In the genomic region with DNA sequence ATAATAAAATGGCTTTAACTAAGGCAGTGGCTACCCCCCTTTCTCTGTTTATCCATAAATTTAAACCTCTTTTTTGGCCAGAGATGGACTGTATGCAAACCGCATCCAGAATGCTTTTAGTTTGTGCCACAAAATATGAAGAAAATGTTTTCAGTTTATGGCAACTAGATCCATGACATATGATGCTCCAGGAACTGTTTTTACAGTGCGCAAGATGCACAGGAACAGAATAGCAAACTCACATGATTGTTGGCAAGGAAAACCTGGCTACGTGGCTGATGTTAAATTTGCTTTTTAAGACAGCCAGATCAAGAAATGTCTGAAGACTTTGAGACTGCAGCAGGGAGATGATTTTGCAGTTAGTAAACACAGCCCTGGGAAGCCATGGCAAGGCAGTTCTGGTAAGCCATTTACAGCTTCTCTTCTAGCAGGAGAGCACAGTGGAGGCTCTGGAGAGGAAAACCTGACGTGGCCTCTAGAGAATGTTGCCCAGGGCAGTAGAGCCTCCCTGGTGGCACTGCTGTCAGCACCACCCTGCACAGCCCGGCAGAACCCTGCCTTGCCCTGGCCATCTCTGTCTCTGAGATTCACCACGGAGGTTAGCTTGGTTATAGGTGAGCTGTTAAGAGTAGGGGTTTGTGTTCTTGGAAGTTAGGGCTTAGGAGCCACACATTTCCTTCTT, we compare ENCODE assay signal across 8 cellular contexts.
A peak's percentile ranks its signal among the peaks of the same experiment; 100 is the strongest.
DNase-seq lines count a peak whose midpoint lies in the region; ATAC-seq and TF ChIP-seq lines count a peak whose summit lies in the region.

No MANE protein-coding gene starts in this region.

- H3K27me3 Mint-ChIP-seq in H9 (ENCODE audit: low read depth): no peaks in the 10 kb centered on the region

- H2AK5ac ChIP-seq in H9 (ENCODE audit: insufficient read length, low read length): no peak overlapping the region

- H3K4me2 ChIP-seq in MM.1S (ENCODE audit: low read depth, low read length) (peak overlapping the region; percentile 51), H9 (ENCODE audit: insufficient read depth, insufficient read length, low read length) (no peak overlapping the region)

- H3K4me1 Mint-ChIP-seq in H9: peaks cover 7 to 10% of the 10 kb centered on the region in 2 experiments

- no peaks in the 10 kb centered on the region for H3K9me3 Mint-ChIP-seq in H9

- H3K27ac ChIP-seq in ACC112 (ENCODE audit: low read depth, low read length) (peak overlapping the region; percentile 22; the same call in 1 of the 2 replicates), MM.1S (ENCODE audit: low read length) (peak overlapping the region; percentile 12; the same call in 1 of the 2 replicates), ascending aorta (peak overlapping the region; percentile 32 to 56), transverse colon (peak overlapping the region; percentile 27 to 67 (median 46)), H9 (ENCODE audit: insufficient read length, low read depth, low read length) (no peak overlapping the region)

- no peak overlapping the region for H4K91ac ChIP-seq in H9 (ENCODE audit: insufficient read length, low read depth, low read length)

- H3K9ac ChIP-seq in MM.1S (ENCODE audit: low read length) (peak overlapping the region; percentile 34; the same call in 1 of the 2 replicates), H9 (ENCODE audit: extremely low read depth, insufficient read length, low read length) (no peak overlapping the region)

- H3T11ph ChIP-seq in H9 (ENCODE audit: low read length): no peak overlapping the region

- no peaks in the 10 kb centered on the region for H3K79me2 ChIP-seq in ACC112 (ENCODE audit: control insufficient read depth, insufficient read depth, low read length, unreplicated experiment)
- H3K79me2 ChIP-seq in MM.1S (ENCODE audit: low read length): peaks cover 51% of the 10 kb centered on the region
- no peaks in the 10 kb centered on the region for H3K79me2 ChIP-seq in H9 (ENCODE audit: insufficient read depth, low read length)

- H3K4me1 ChIP-seq in ACC112 (ENCODE audit: control insufficient read depth, insufficient read depth, low read length, unreplicated experiment): peaks cover 4% of the 10 kb centered on the region
- H3K4me1 ChIP-seq in MM.1S (ENCODE audit: low read length): peaks cover 7% of the 10 kb centered on the region
- peaks cover 5 to 14% of the 10 kb centered on the region in 2 donors for H3K4me1 ChIP-seq in ascending aorta
- peaks cover 0 to 26% (median 11%) of the 10 kb centered on the region in 4 donors for H3K4me1 ChIP-seq in transverse colon
- H3K4me1 ChIP-seq in H9 (ENCODE audit: insufficient read depth, low read length): no peaks in the 10 kb centered on the region

- H2BK20ac ChIP-seq in H9 (ENCODE audit: low read depth, low read length, poor library complexity, severe bottlenecking): no peak overlapping the region

- H2BK5ac ChIP-seq in H9 (ENCODE audit: insufficient read length, low read length): no peak overlapping the region

- H3K9me2 ChIP-seq in MM.1S (replicated peaks; ENCODE audit: insufficient read depth, low read length): no peaks in the 10 kb centered on the region

- no peaks in the 10 kb centered on the region for H3K23me2 ChIP-seq in H9 (ENCODE audit: insufficient read length, low read depth, low read length, poor library complexity, severe bottlenecking)

- no peak overlapping the region for H2BK12ac ChIP-seq in H9 (ENCODE audit: insufficient read length, low read depth, low read length)

- no peak overlapping the region for H4K8ac ChIP-seq in H9 (replicated peaks; ENCODE audit: insufficient read length, low read depth, low read length)

- H3K4me3 ChIP-seq in ACC112 (ENCODE audit: low read depth, low read length) (peak overlapping the region; percentile 73), MM.1S (ENCODE audit: low read length) (peak overlapping the region; percentile 43), ascending aorta (peak overlapping the region; percentile 44 to 51), transverse colon (peak overlapping the region in 3 of 4 donors; percentile 2 to 31 (median 2))

- no peak overlapping the region for H3K18ac ChIP-seq in H9 (ENCODE audit: insufficient read length, low read depth, low read length)

- no peak for TF ChIP-seq EP300 in transverse colon (IDR thresholded peaks at IDR 0.05; ENCODE audit: low read depth)

- 27 to 55% methylated on average over 3 to 6 of the region's 6 CpGs for WGBS in transverse colon (ENCODE audit: low coverage in 1 of 2), 2 donors
- no CpG with 5 or more reads among the region's 6 CpGs for WGBS in H9 (ENCODE audit: extremely low coverage, insufficient read length, low lambda C conversion rate)

- ATAC-seq in left colon: peak; percentile 51

- no peak for TF ChIP-seq POLR2A in transverse colon (IDR thresholded peaks at IDR 0.05)

- no peak overlapping the region for H2BK120ac ChIP-seq in H9 (ENCODE audit: low read depth, low read length, poor library complexity, severe bottlenecking)

- H3K56ac ChIP-seq in H9 (ENCODE audit: insufficient read length, low read depth, low read length): no peak overlapping the region

- no peak overlapping the region for H3K23ac ChIP-seq in H9 (ENCODE audit: insufficient read length, low read depth, low read length)

- no peak overlapping the region for H3K4me3 Mint-ChIP-seq in H9

- H3K27me3 ChIP-seq in ACC112 (ENCODE audit: insufficient read depth, low read length) (no peaks in the 10 kb centered on the region), MM.1S (replicated peaks; ENCODE audit: insufficient read depth, low read length) (no peaks in the 10 kb centered on the region), ascending aorta (no peaks in the 10 kb centered on the region), transverse colon (no peaks in the 10 kb centered on the region), H9 (ENCODE audit: insufficient read depth, low read length) (no peaks in the 10 kb centered on the region)

- H3K9me3 ChIP-seq in MM.1S (replicated peaks; ENCODE audit: insufficient read depth, low read length) (no peaks in the 10 kb centered on the region), ascending aorta (no peaks in the 10 kb centered on the region), transverse colon (no peaks in the 10 kb centered on the region), H9 (ENCODE audit: control insufficient read depth, low read depth, low read length) (no peaks in the 10 kb centered on the region)

- peak overlapping the region; percentile 35 for H2AFZ ChIP-seq in ACC112 (ENCODE audit: low read length, unreplicated experiment)
- H2AFZ ChIP-seq in MM.1S (ENCODE audit: low read length): peak overlapping the region; percentile 12
- no peak overlapping the region for H2AFZ ChIP-seq in H9 (ENCODE audit: low read length)

- no peak overlapping the region; the same call in 1 of the 2 replicates for H3K14ac ChIP-seq in H9 (ENCODE audit: insufficient read depth, low read length)

- H3K4ac ChIP-seq in H9 (ENCODE audit: low read depth, low read length): no peak overlapping the region

- H3K36me3 Mint-ChIP-seq in H9 (ENCODE audit: insufficient read depth in 1 of 3, low read depth in 3 of 3): no peaks in the 10 kb centered on the region; a peak in 1 of 7 replicates

- peak; percentile 48 for DNase-seq in MM.1S
- no peak for DNase-seq in ascending aorta (ENCODE audit: low spot score in 2 of 2)
- peak in 1 of 2 donors; percentile 11 for DNase-seq in left colon
- DNase-seq in transverse colon: peak; percentile 12
- DNase-seq in SK-N-DZ (ENCODE audit: low spot score): no peak
- no peak for DNase-seq in mesenteric fat pad (ENCODE audit: low spot score)
- DNase-seq in H9: no peak

- H4K20me1 ChIP-seq in MM.1S (ENCODE audit: insufficient read depth, low read length) (no peaks in the 10 kb centered on the region), H9 (ENCODE audit: control insufficient read depth, insufficient read depth, insufficient read length) (no peaks in the 10 kb centered on the region)

- no peaks in the 10 kb centered on the region for H3K79me1 ChIP-seq in H9 (ENCODE audit: insufficient read depth, low read depth, low read length, poor library complexity, severe bottlenecking)

- no peak overlapping the region for H3K27ac Mint-ChIP-seq in H9

- in situ Hi-C loops in transverse colon (cut with MboI; ENCODE audit: low pct_ligation_motif_present in 1 of 4, low pct_unique_long_range_greater_than_20kb in 1 of 4, low sequenced_read_pairs in 3 of 4): no loop called here

- no peaks in the 10 kb centered on the region for H3F3A ChIP-seq in MM.1S (ENCODE audit: insufficient read depth, low read length)

- no peaks in the 10 kb centered on the region for H3K36me3 ChIP-seq in ACC112 (ENCODE audit: insufficient read depth, low read length)
- H3K36me3 ChIP-seq in MM.1S (replicated peaks; ENCODE audit: insufficient read depth, low read length): no peaks in the 10 kb centered on the region
- no peaks in the 10 kb centered on the region for H3K36me3 ChIP-seq in ascending aorta
- no peaks in the 10 kb centered on the region for H3K36me3 ChIP-seq in transverse colon

- no peak overlapping the region for H2BK15ac ChIP-seq in H9 (ENCODE audit: low read depth, low read length)

- no peak for TF ChIP-seq CTCF in MM.1S (IDR thresholded peaks at IDR 0.05; ENCODE audit: low read length)
- TF ChIP-seq CTCF in ascending aorta (IDR thresholded peaks at IDR 0.05): no peak
- no peak for TF ChIP-seq CTCF in transverse colon (IDR thresholded peaks at IDR 0.05)
- no peak for TF ChIP-seq CTCF in H9 (conservative IDR thresholded peaks at IDR 0.05)

- intact Hi-C loops in ascending aorta (cut with DNase I): no loop called here
- intact Hi-C loops in left colon (cut with DNase I, micrococcal nuclease): no loop called here
- intact Hi-C loops in transverse colon (cut with DNase I; ENCODE audit: low total_unique reads): no loop called here

- H4K5ac ChIP-seq in H9 (ENCODE audit: insufficient read length, low read depth, low read length): no peak overlapping the region

Comparison
In these comparisons a context has a peak if more than half of its experiments do, and no peak if none do; other contexts are left out.
1. H3K4me3 ChIP-seq: peak in every context shown above with its lines; median percentile 73 in ACC112; 48 in ascending aorta; 43 in MM.1S; 2 in transverse colon.
2. DNase-seq: peak in MM.1S (single experiment) and transverse colon (single experiment); none in ascending aorta (0 of 2), SK-N-DZ (single experiment), mesenteric fat pad (single experiment) and H9 (single experiment).